Comparison of ENCODE assay signal across 8 cellular contexts in genomic region chr15:73994419-73994883, GRCh38. TPM values are rescaled to one million over a fixed set of nuclear protein-coding genes. Genes with fewer than 3 reads are reported as not detected.
DNase-seq lines count a peak whose midpoint lies in the region; ATAC-seq and TF ChIP-seq lines count a peak whose summit lies in the region.

Gene PML (plus strand): TSS chr15:73994716. CDS start chr15:73994813, 97 bp downstream.

- H2BK12ac ChIP-seq in trophoblast cell (ENCODE audit: low read length): no peak within 1 kb of the TSS

- DNase-seq in NCI-H1417 treated with DMSO at 0.1 percent for 48 hours (lab: John Stamatoyannopoulos, UW) (peak; percentile 74), T follicular helper cell (ENCODE audit: low read depth) (peak; percentile 82), adipocyte (ENCODE audit: low read depth) (peak; percentile 98), cardiac muscle cell (ENCODE audit: low read depth in 1 of 2, low spot score in 1 of 2) (peak; percentile 96), trophoblast cell (peak; percentile 94 to 95), transverse colon (peak; percentile 98)

- H4K12ac ChIP-seq in trophoblast cell (ENCODE audit: low read depth, low read length): peak within 1 kb of the TSS; percentile 77

- TF ChIP-seq EP300 in transverse colon (IDR thresholded peaks at IDR 0.05; ENCODE audit: low read depth): no peak

- peak within 1 kb of the TSS; percentile 58 for H3K23ac ChIP-seq in trophoblast cell (ENCODE audit: low read length)

- TF ChIP-seq CTCF in cardiac muscle cell (IDR thresholded peaks at IDR 0.05; ENCODE audit: low read depth, low read length) (no peak), transverse colon (IDR thresholded peaks at IDR 0.05) (no peak)

- no CpG with 5 or more reads among the region's 26 CpGs for WGBS in trophoblast cell (ENCODE audit: extremely low coverage, insufficient coverage, insufficient read length)
- WGBS in transverse colon (ENCODE audit: low coverage in 1 of 2), 2 donors: 0 to 3% methylated on average over 5 to 26 of the region's 26 CpGs

- peak within 1 kb of the TSS; percentile 75 for H2AK5ac ChIP-seq in trophoblast cell (ENCODE audit: low read length)

- peak within 1 kb of the TSS; percentile 95 for H2AFZ ChIP-seq in trophoblast cell (ENCODE audit: insufficient read depth, low read length, poor library complexity)

- peaks cover 6% of the 10 kb centered on the region for H3K79me2 ChIP-seq in trophoblast cell (ENCODE audit: control insufficient read depth, insufficient read depth, low read length, poor library complexity)

- intact Hi-C loops in transverse colon (cut with DNase I; ENCODE audit: low total_unique reads): no loop called here

- H3K4me2 ChIP-seq in trophoblast cell (ENCODE audit: low read length): peak within 1 kb of the TSS; percentile 99

- peak within 1 kb of the TSS; percentile 98 for H3K9ac ChIP-seq in adipocyte (ENCODE audit: low read length)
- H3K9ac ChIP-seq in trophoblast cell (ENCODE audit: low read length): peak within 1 kb of the TSS; percentile 97

- H2BK5ac ChIP-seq in trophoblast cell (ENCODE audit: low read depth, low read length, poor library complexity): peak within 1 kb of the TSS; percentile 18

- peaks cover 7% of the 10 kb centered on the region for H3K79me1 ChIP-seq in trophoblast cell (ENCODE audit: low read length)

- no peaks in the 10 kb centered on the region for H3K9me3 ChIP-seq in adipocyte (ENCODE audit: control insufficient read depth, low read length)
- H3K9me3 ChIP-seq in cardiac muscle cell (ENCODE audit: low read depth): no peaks in the 10 kb centered on the region
- peaks cover 2% of the 10 kb centered on the region for H3K9me3 ChIP-seq in trophoblast cell (ENCODE audit: insufficient read depth, low read depth, low read length)
- H3K9me3 ChIP-seq in transverse colon: no peaks in the 10 kb centered on the region

- H3K4me1 ChIP-seq in adipocyte (ENCODE audit: control insufficient read depth, insufficient read depth, low read length) (peaks cover 67% of the 10 kb centered on the region), cardiac muscle cell (ENCODE audit: low read depth) (peaks cover 11% of the 10 kb centered on the region), trophoblast cell (ENCODE audit: control insufficient read depth in 1 of 2, insufficient read depth in 2 of 2, low read length in 2 of 2) (peaks cover 10 to 15% of the 10 kb centered on the region in 2 experiments), transverse colon (peaks cover 25 to 84% (median 57%) of the 10 kb centered on the region in 4 donors)

- peak within 1 kb of the TSS; percentile 87 for H3K4ac ChIP-seq in trophoblast cell (ENCODE audit: low read depth, low read length)

- H3K36me3 ChIP-seq in adipocyte (ENCODE audit: control insufficient read depth, insufficient read depth, low read length, severe bottlenecking) (peaks cover 15% of the 10 kb centered on the region), cardiac muscle cell (peaks cover 8% of the 10 kb centered on the region), trophoblast cell (ENCODE audit: control insufficient read depth in 1 of 2, insufficient read depth in 2 of 2, low read length in 2 of 2) (peaks cover 5 to 7% of the 10 kb centered on the region in 2 experiments), transverse colon (peaks cover 0 to 4% (median 0%) of the 10 kb centered on the region in 4 donors)

- peak; percentile 72 for ATAC-seq in HG02759 (IDR thresholded peaks at IDR 0.05; ENCODE audit: unreplicated experiment)

- H3K27ac ChIP-seq in cardiac muscle cell: peak within 1 kb of the TSS; percentile 59
- H3K27ac ChIP-seq in trophoblast cell (ENCODE audit: low read depth, low read length): no peak within 1 kb of the TSS
- H3K27ac ChIP-seq in transverse colon: peak within 1 kb of the TSS; percentile 95 to 98 (median 96)

- peak within 1 kb of the TSS; percentile 98 for H3K4me3 ChIP-seq in adipocyte (ENCODE audit: low read length)
- peak within 1 kb of the TSS; percentile 79 for H3K4me3 ChIP-seq in cardiac muscle cell
- peak within 1 kb of the TSS; percentile 86 for H3K4me3 ChIP-seq in trophoblast cell (ENCODE audit: low read depth, low read length)
- H3K4me3 ChIP-seq in transverse colon: peak within 1 kb of the TSS; percentile 79 to 88 (median 87)

- peak within 1 kb of the TSS; percentile 69 for H3K18ac ChIP-seq in trophoblast cell (ENCODE audit: low read length)

- in situ Hi-C loops in transverse colon (cut with MboI; ENCODE audit: low pct_ligation_motif_present in 1 of 4, low pct_unique_long_range_greater_than_20kb in 1 of 4, low sequenced_read_pairs in 3 of 4): no loop called here

- no peaks in the 10 kb centered on the region for H3K27me3 ChIP-seq in adipocyte (replicated peaks; ENCODE audit: control insufficient read depth, insufficient read depth, low read length)
- no peaks in the 10 kb centered on the region for H3K27me3 ChIP-seq in cardiac muscle cell
- no peaks in the 10 kb centered on the region for H3K27me3 ChIP-seq in trophoblast cell (ENCODE audit: insufficient read depth, low read length)
- H3K27me3 ChIP-seq in transverse colon: no peaks in the 10 kb centered on the region

- H4K91ac ChIP-seq in trophoblast cell (ENCODE audit: low read depth, low read length): peak within 1 kb of the TSS; percentile 50

- peak within 1 kb of the TSS; percentile 64 for H2BK120ac ChIP-seq in trophoblast cell (ENCODE audit: insufficient read depth, low read length, poor library complexity)

- peak within 1 kb of the TSS; percentile 89 for H3K14ac ChIP-seq in trophoblast cell (ENCODE audit: low read length)

- peak within 1 kb of the TSS; percentile 94 for H4K8ac ChIP-seq in trophoblast cell (ENCODE audit: low read depth, low read length)

- peak; percentile 48 for TF ChIP-seq POLR2A in GM10847 (IDR thresholded peaks at IDR 0.05; ENCODE audit: extremely low read depth, insufficient read length)
- peak; percentile 58 for TF ChIP-seq POLR2A in transverse colon (IDR thresholded peaks at IDR 0.05)

RNA-seq across cellular contexts. Expression of gene PML, which starts in this region (rescaled TPM):
- total RNA-seq in cardiac muscle cell (28.1 and 40.4 TPM in 2 replicates), transverse colon (100 to 1,000 TPM in 1 of 4 donors, 10 to 100 TPM in 3; 35.1 to 128 (median 70.0) TPM)
- polyA plus RNA-seq in cardiac muscle cell: 21.9 and 27.1 TPM in 2 replicates
- polyA plus RNA-seq in trophoblast cell (2013): 18.7 and 18.8 TPM in 2 replicates
